ENCODE assay signal across 34 cellular contexts in the genomic region with DNA sequence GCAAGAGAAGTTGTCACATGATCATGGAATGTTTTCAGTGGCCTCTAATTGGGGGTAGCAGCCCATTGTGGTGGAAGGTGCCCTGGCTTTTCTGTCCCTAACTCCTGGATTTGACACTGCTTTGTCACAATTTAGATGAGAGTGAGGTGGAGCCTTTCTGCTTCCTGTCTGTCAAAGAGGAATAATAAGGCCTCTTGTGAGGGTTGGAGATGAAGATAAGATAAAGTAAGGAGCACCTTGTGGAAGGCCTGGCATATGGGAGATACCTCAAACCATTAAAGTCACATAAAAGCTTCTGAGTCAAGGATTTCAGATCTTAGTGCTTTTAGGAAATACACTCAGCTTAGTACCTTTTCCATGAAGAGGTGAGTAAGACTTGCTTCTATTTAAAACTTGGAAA.
"Had no signal": no experiment of that assay in that cellular context is flagged by ENCODE, and none has a peak within 500 bp of the region (broad histone marks: within the 10 kb centered on the region; RNA-seq: fewer than 3 reads in every experiment).

No MANE protein-coding gene starts in this region.

- ATAC-seq: activated CD4-positive, alpha-beta T cell treated with anti-CD3 and anti-CD28 coated beads for 36 hours; activated CD8-positive, alpha-beta memory T cell treated with anti-CD3 and anti-CD28 coated beads, Interleukin-2, amount 10 ng/mL, durations not matched to agents 7 days and 5 days; activated CD8-positive, alpha-beta T cell treated with anti-CD3 and anti-CD28 coated beads, Interleukin-2, amount 10 ng/mL, durations not matched to agents 7 days and 5 days; esophagus mucosa; heart left ventricle; T-helper 17 cell had no signal

- H3K36me3 Mint-ChIP-seq: activated CD4-positive, alpha-beta memory T cell treated with anti-CD3 and anti-CD28 coated beads for 36 hours; activated CD8-positive, alpha-beta memory T cell treated with anti-CD3 and anti-CD28 coated beads, Interleukin-2, amount 10 ng/mL, durations not matched to agents 7 days and 5 days; activated naive CD4-positive, alpha-beta T cell treated with anti-CD3 and anti-CD28 coated beads, Interleukin-2, amount 50 U/mL, for 24 hours; activated naive CD8-positive, alpha-beta T cell treated with anti-CD3 and anti-CD28 coated beads, Interleukin-2, amount 10 ng/mL, durations not matched to agents 7 days and 5 days had no signal

- H3K9me3 ChIP-seq: heart left ventricle had no signal

- H3K9me3 Mint-ChIP-seq: activated CD4-positive, alpha-beta memory T cell treated with anti-CD3 and anti-CD28 coated beads for 36 hours; activated CD4-positive, alpha-beta T cell treated with anti-CD3 and anti-CD28 coated beads, Interleukin-2, amount 10 ng/mL, durations not matched to agents 24 days and 14 days; activated naive CD4-positive, alpha-beta T cell treated with anti-CD3 and anti-CD28 coated beads for 36 hours; activated naive CD4-positive, alpha-beta T cell treated with anti-CD3 and anti-CD28 coated beads, Interleukin-2, amount 50 U/mL, for 24 hours; activated naive CD8-positive, alpha-beta T cell treated with anti-CD3 and anti-CD28 coated beads, Interleukin-2, amount 10 ng/mL, durations not matched to agents 7 days and 5 days; activated T-helper 1 cell treated with anti-CD3 and anti-CD28 coated beads, Interleukin-12 subunit alpha, Interleukin-12 subunit beta, Interleukin-2, Interleukin-4 antibody, amounts not matched to agents 30 ng/mL and 10 ng/mL and 1 ng/mL, durations not matched to agents 14 hours and 24 hours and 36 hours; activated T-helper 2 cell treated with anti-CD3 and anti-CD28 coated beads, Interferon-gamma antibody, Interleukin-2, Interleukin-4, amounts not matched to agents 10 μg/mL and 5 μg/mL and 100 μg/mL, durations not matched to agents 14 hours and 24 hours and 36 hours; central memory CD8-positive, alpha-beta T cell; dendritic cell treated with granulocyte-macrophage colony-stimulating factor and Interleukin-4, amounts not matched to agents 40 ng/mL and 50 ng/mL, for 4 days; T-helper 2 cell treated with Interferon-gamma antibody and Interleukin-4, amounts not matched to agents 5 μg/mL and 100 μg/mL, for 36 hours had no signal

- H3K27me3 Mint-ChIP-seq: activated CD4-positive, alpha-beta memory T cell treated with anti-CD3 and anti-CD28 coated beads for 36 hours; activated CD4-positive, alpha-beta T cell treated with anti-CD3 and anti-CD28 coated beads for 36 hours; activated naive CD8-positive, alpha-beta T cell treated with anti-CD3 and anti-CD28 coated beads, Interleukin-2, amount 10 ng/mL, durations not matched to agents 7 days and 5 days; central memory CD8-positive, alpha-beta T cell; dendritic cell treated with granulocyte-macrophage colony-stimulating factor and Interleukin-4, amounts not matched to agents 40 ng/mL and 50 ng/mL, for 4 days; T-helper 17 cell had no signal

- H3K27me3 ChIP-seq: brain microvascular endothelial cell, dorsolateral prefrontal cortex, heart left ventricle had no signal

- H3K4me3 ChIP-seq: coronary artery, dorsolateral prefrontal cortex, heart left ventricle had no signal

- H3K4me1 ChIP-seq: heart left ventricle had no signal

- DNase-seq: activated CD4-positive, alpha-beta memory T cell treated with anti-CD3 and anti-CD28 coated beads for 36 hours; activated CD4-positive, alpha-beta T cell treated with anti-CD3 and anti-CD28 coated beads for 36 hours; activated CD4-positive, alpha-beta T cell treated with anti-CD3 and anti-CD28 coated beads, Interleukin-2, amount 10 ng/mL, durations not matched to agents 24 days and 14 days; activated CD4-positive, CD25-positive, alpha-beta regulatory T cell; activated CD4-positive, CD25-positive, alpha-beta regulatory T cell treated with anti-CD3 and anti-CD28 coated beads, Interleukin-2, amount 50 U/mL, for 72 hours; activated CD8-positive, alpha-beta memory T cell treated with anti-CD3 and anti-CD28 coated beads, Interleukin-2, amount 10 ng/mL, durations not matched to agents 7 days and 5 days; activated CD8-positive, alpha-beta memory T cell treated with anti-CD3 and anti-CD28 coated beads, Interleukin-2, amount 50 U/mL, for 4 hours; activated CD8-positive, alpha-beta T cell treated with anti-CD3 and anti-CD28 coated beads, Interleukin-2, amount 10 ng/mL, durations not matched to agents 7 days and 5 days; activated effector memory CD4-positive, alpha-beta T cell treated with anti-CD3 and anti-CD28 coated beads, Interleukin-2, amount 50 U/mL, for 16 hours; activated naive CD4-positive, alpha-beta T cell treated with anti-CD3 and anti-CD28 coated beads for 36 hours; activated naive CD8-positive, alpha-beta T cell treated with anti-CD3 and anti-CD28 coated beads, Interleukin-2, amount 10 ng/mL, durations not matched to agents 7 days and 5 days; activated T-cell treated with anti-CD3 and anti-CD28 coated beads, Interleukin-2, amount 50 U/mL, for 1 hour; activated T-cell treated with anti-CD3 and anti-CD28 coated beads, Interleukin-2, amount 50 U/mL, for 48 hours; brain microvascular endothelial cell; dorsolateral prefrontal cortex; effector memory CD4-positive, alpha-beta T cell; endodermal cell; foreskin fibroblast; glutamatergic neuron; heart left ventricle; T-helper 1 cell; T-helper 17 cell; T1000 had no signal

- H3K4me1 Mint-ChIP-seq: activated CD4-positive, alpha-beta T cell treated with anti-CD3 and anti-CD28 coated beads for 36 hours; activated CD4-positive, alpha-beta T cell treated with anti-CD3 and anti-CD28 coated beads, Interleukin-2, amount 10 ng/mL, durations not matched to agents 24 days and 14 days; activated CD8-positive, alpha-beta memory T cell treated with anti-CD3 and anti-CD28 coated beads, Interleukin-2, amount 10 ng/mL, durations not matched to agents 7 days and 5 days; activated naive CD4-positive, alpha-beta T cell treated with anti-CD3 and anti-CD28 coated beads, Interleukin-2, amount 50 U/mL, for 24 hours; activated naive CD8-positive, alpha-beta T cell treated with anti-CD3 and anti-CD28 coated beads, Interleukin-2, amount 10 ng/mL, durations not matched to agents 7 days and 5 days; central memory CD8-positive, alpha-beta T cell had no signal

- H3K27ac Mint-ChIP-seq: activated CD4-positive, alpha-beta memory T cell treated with anti-CD3 and anti-CD28 coated beads for 36 hours; activated CD4-positive, alpha-beta T cell treated with anti-CD3 and anti-CD28 coated beads for 36 hours; activated CD4-positive, alpha-beta T cell treated with anti-CD3 and anti-CD28 coated beads, Interleukin-2, amount 10 ng/mL, durations not matched to agents 24 days and 14 days; activated CD8-positive, alpha-beta memory T cell treated with anti-CD3 and anti-CD28 coated beads, Interleukin-2, amount 10 ng/mL, durations not matched to agents 7 days and 5 days; activated CD8-positive, alpha-beta T cell treated with anti-CD3 and anti-CD28 coated beads, Interleukin-2, amount 10 ng/mL, durations not matched to agents 7 days and 5 days; activated naive CD4-positive, alpha-beta T cell treated with anti-CD3 and anti-CD28 coated beads for 36 hours; activated naive CD4-positive, alpha-beta T cell treated with anti-CD3 and anti-CD28 coated beads, Interleukin-2, amount 50 U/mL, for 24 hours; activated naive CD8-positive, alpha-beta T cell treated with anti-CD3 and anti-CD28 coated beads, Interleukin-2, amount 10 ng/mL, durations not matched to agents 7 days and 5 days; activated T-helper 1 cell treated with anti-CD3 and anti-CD28 coated beads, Interleukin-12 subunit alpha, Interleukin-12 subunit beta, Interleukin-2, Interleukin-4 antibody, amounts not matched to agents 30 ng/mL and 10 ng/mL and 1 ng/mL, durations not matched to agents 14 hours and 24 hours and 36 hours; activated T-helper 2 cell treated with anti-CD3 and anti-CD28 coated beads, Interferon-gamma antibody, Interleukin-2, Interleukin-4, amounts not matched to agents 10 μg/mL and 5 μg/mL and 100 μg/mL, durations not matched to agents 14 hours and 24 hours and 36 hours; dendritic cell treated with granulocyte-macrophage colony-stimulating factor and Interleukin-4, amounts not matched to agents 40 ng/mL and 50 ng/mL, for 4 days; endodermal cell; T-helper 17 cell; T-helper 2 cell treated with Interferon-gamma antibody and Interleukin-4, amounts not matched to agents 5 μg/mL and 100 μg/mL, for 36 hours had no signal

- FAIRE-seq: astrocyte, bronchial epithelial cell, frontal cortex had no signal

- H3K4me3 Mint-ChIP-seq: activated CD4-positive, alpha-beta memory T cell treated with anti-CD3 and anti-CD28 coated beads for 36 hours; activated CD4-positive, alpha-beta T cell treated with anti-CD3 and anti-CD28 coated beads for 36 hours; activated CD4-positive, alpha-beta T cell treated with anti-CD3 and anti-CD28 coated beads, Interleukin-2, amount 10 ng/mL, durations not matched to agents 24 days and 14 days; activated CD8-positive, alpha-beta memory T cell treated with anti-CD3 and anti-CD28 coated beads, Interleukin-2, amount 10 ng/mL, durations not matched to agents 7 days and 5 days; activated CD8-positive, alpha-beta T cell treated with anti-CD3 and anti-CD28 coated beads, Interleukin-2, amount 10 ng/mL, durations not matched to agents 7 days and 5 days; activated naive CD4-positive, alpha-beta T cell treated with anti-CD3 and anti-CD28 coated beads for 36 hours; activated naive CD4-positive, alpha-beta T cell treated with anti-CD3 and anti-CD28 coated beads, Interleukin-2, amount 50 U/mL, for 24 hours; activated naive CD8-positive, alpha-beta T cell treated with anti-CD3 and anti-CD28 coated beads, Interleukin-2, amount 10 ng/mL, durations not matched to agents 7 days and 5 days; activated T-helper 1 cell treated with anti-CD3 and anti-CD28 coated beads, Interleukin-12 subunit alpha, Interleukin-12 subunit beta, Interleukin-2, Interleukin-4 antibody, amounts not matched to agents 30 ng/mL and 10 ng/mL and 1 ng/mL, durations not matched to agents 14 hours and 24 hours and 36 hours; central memory CD8-positive, alpha-beta T cell; dendritic cell treated with granulocyte-macrophage colony-stimulating factor and Interleukin-4, amounts not matched to agents 40 ng/mL and 50 ng/mL, for 4 days; endodermal cell; T-helper 17 cell; T-helper 2 cell treated with Interferon-gamma antibody and Interleukin-4, amounts not matched to agents 5 μg/mL and 100 μg/mL, for 36 hours had no signal

- H3K36me3 ChIP-seq: brain microvascular endothelial cell, heart left ventricle had no signal

- H3K27ac ChIP-seq: brain microvascular endothelial cell, coronary artery, dorsolateral prefrontal cortex, heart left ventricle had no signal
